ENCODE assay signal across 1 cellular context in genomic region chr11:66975403-66976047, GRCh38.
TF ChIP-seq lines count a peak whose summit lies in the region.

No MANE protein-coding gene starts in this region.

TF ChIP-seq in GM23338, 12 proteins besides CTCF, POLR2A, EP300 and RAD21 (continued from another document):
- TF ChIP-seq ZNF462 (CRISPR knock-in tag; IDR thresholded peaks at IDR 0.05) (no peak), REST (IDR thresholded peaks at IDR 0.05; ENCODE audit: unreplicated experiment) (no peak)
